In genomic region chr9:98056403-98057094, GRCh38 we compare ENCODE assay signal across 9 cellular contexts. TPM values are rescaled to one million over a fixed set of nuclear protein-coding genes. Genes with fewer than 3 reads are reported as not detected.
DNase-seq lines count a peak whose midpoint lies in the region; ATAC-seq, FAIRE-seq and TF ChIP-seq lines count a peak whose summit lies in the region.
"Had no signal": no experiment of that assay in that cellular context is flagged by ENCODE, and none has a peak within 500 bp of the region (broad histone marks: within the 10 kb centered on the region; RNA-seq: fewer than 3 reads in every experiment).

Gene NANS, plus strand, starts transcription at chr9:98056732. Its CDS starts 77 bp downstream, at chr9:98056809.

- H3K79me2 ChIP-seq in keratinocyte (ENCODE audit: control insufficient read depth, insufficient read depth, low read length) = peaks cover 27% of the 10 kb centered on the region

- H3K36me3 ChIP-seq in keratinocyte (ENCODE audit: control insufficient read depth in 2 of 2, extremely low read depth in 1 of 2, insufficient read depth in 2 of 2, low read length in 2 of 2) = peaks cover 0 to 3% of the 10 kb centered on the region in 2 experiments

- dilution Hi-C loops in keratinocyte (cut with MboI; ENCODE audit: extremely low pct_ligation_motif_present, low sequenced_read_pairs) = no loop called here

- H3K9me3 ChIP-seq in keratinocyte (ENCODE audit: control insufficient read depth, low read depth, low read length) = no peaks in the 10 kb centered on the region

- H3K4me3 ChIP-seq in keratinocyte (ENCODE audit: control insufficient read depth in 2 of 3, extremely low read depth in 1 of 3, insufficient read depth in 2 of 3, low read depth in 1 of 3, low read length in 3 of 3) = peak within 1 kb of the TSS; percentile 74 to 88 (median 83)

- peak; percentile 76 for ATAC-seq in HG03378 (IDR thresholded peaks at IDR 0.05; ENCODE audit: unreplicated experiment)

- TF ChIP-seq POLR2A in GM19099 (IDR thresholded peaks at IDR 0.05; ENCODE audit: extremely low read depth, insufficient read length, low read depth) = peak; percentile 93

- no peaks in the 10 kb centered on the region for H4K20me1 ChIP-seq in keratinocyte (ENCODE audit: control insufficient read depth, extremely low read depth, insufficient read depth, low read length)

- peaks cover 13% of the 10 kb centered on the region for H3K4me1 ChIP-seq in keratinocyte (ENCODE audit: control insufficient read depth, extremely low read depth, insufficient read depth, low read length)

- H3K9me1 ChIP-seq in keratinocyte (ENCODE audit: control insufficient read depth, extremely low read depth, insufficient read depth, low read length) = no peaks in the 10 kb centered on the region

- no peak for FAIRE-seq in keratinocyte (lab: Jason Lieb, UNC)
- FAIRE-seq: endometrium had no signal

- H3K4me2 ChIP-seq in keratinocyte (ENCODE audit: control insufficient read depth, extremely low read depth, insufficient read depth, low read depth, low read length) = peak within 1 kb of the TSS; percentile 95

- DNase-seq in AML-193 (lab: John Stamatoyannopoulos, UW) (peak; percentile 84 to 86), NCI-H510A (lab: John Stamatoyannopoulos, UW) (peak; percentile 98), cerebellar nuclear complex (lab: John Stamatoyannopoulos, UW) (peak; percentile 18 to 68), keratinocyte (ENCODE audit: low read depth, low spot score) (peak; percentile 72)
- peak; percentile 85 for DNase-seq in activated CD4-positive, alpha-beta T cell treated with anti-CD3 and anti-CD28 coated beads for 1 hour
- DNase-seq in stimulated activated CD4-positive, alpha-beta T cell treated with anti-CD3 and anti-CD28 coated beads, Interleukin-12 subunit alpha, Interleukin-12 subunit beta, amount 100 ng/mL, for 48 hours (ENCODE audit: low read depth in 2 of 3, low spot score in 1 of 3) = peak; percentile 84 to 94 (median 85)

- H3K27ac ChIP-seq in keratinocyte (ENCODE audit: control insufficient read depth, insufficient read depth, low read length) = peak within 1 kb of the TSS; percentile 75

- peak within 1 kb of the TSS; percentile 95 for H2AFZ ChIP-seq in keratinocyte (ENCODE audit: control insufficient read depth, low read length)

- H3K9ac ChIP-seq in keratinocyte (ENCODE audit: control insufficient read depth, extremely low read depth, insufficient read depth, low read length) = peak within 1 kb of the TSS; percentile 89

- no peaks in the 10 kb centered on the region for H3K27me3 ChIP-seq in keratinocyte (ENCODE audit: control insufficient read depth, extremely low read depth, insufficient read depth, low read length)

- peak in 2 of 3 experiments; percentile 13 to 31 for TF ChIP-seq CTCF in keratinocyte (optimal IDR thresholded peaks at IDR 0.05 in 1 of 3, IDR thresholded peaks at IDR 0.05 in 1 of 3, conservative IDR thresholded peaks at IDR 0.05 in 1 of 3; ENCODE audit: extremely low read depth in 1 of 3, insufficient read depth in 2 of 3, low read length in 3 of 3)

RNA-seq across cellular contexts. Expression of gene NANS, which starts in this region (rescaled TPM):
- 47.7 to 73.8 TPM (median 63.1 TPM) in 3 replicates for polyA plus RNA-seq in keratinocyte
- polyA plus RNA-seq in keratinocyte (2011; ENCODE audit: low read depth) = 18.5 TPM
- polyA plus RNA-seq in keratinocyte (2011; cell fraction: cytosol; rRNA removed) = 58.0 and 62.8 TPM in 2 replicates
- polyA plus RNA-seq in keratinocyte (2011; cell fraction: nucleus; rRNA removed) = 41.0 and 45.2 TPM in 2 replicates
- 56.7 and 76.0 TPM in 2 replicates for polyA plus RNA-seq in keratinocyte (2012; ENCODE audit: low replicate concordance)
- polyA minus RNA-seq in keratinocyte = 40.7 to 53.5 TPM (median 50.1 TPM) in 3 replicates
- 30.1 TPM for polyA minus RNA-seq in keratinocyte (2011; cell fraction: cytosol; rRNA and poly(A)+ RNA removed)
- polyA minus RNA-seq in keratinocyte (2011; cell fraction: nucleus; rRNA and poly(A)+ RNA removed) = 11.8 and 15.7 TPM in 2 replicates

Comparison
In these comparisons a context has a peak if more than half of its experiments do, and no peak if none do; other contexts are left out.
1. Peak in every context shown above with its lines: DNase-seq, ATAC-seq, H3K4me3 ChIP-seq and H3K27ac ChIP-seq.
2. DNase-seq: peak in every context shown above with its lines; median percentile 98 in NCI-H510A; 85 in AML-193; 85 in activated CD4-positive, alpha-beta T cell treated with anti-CD3 and anti-CD28 coated beads for 1 hour; 85 in stimulated activated CD4-positive, alpha-beta T cell treated with anti-CD3 and anti-CD28 coated beads, Interleukin-12 subunit alpha, Interleukin-12 subunit beta, amount 100 ng/mL, for 48 hours; 72 in keratinocyte; 43 in cerebellar nuclear complex.